12 cellular contexts compared by ENCODE assay signal in genomic region chr3:38397320-38397719, GRCh38. TPM values are rescaled to one million over a fixed set of nuclear protein-coding genes. Genes with fewer than 3 reads are reported as not detected.
DNase-seq lines count a peak whose midpoint lies in the region; ATAC-seq and TF ChIP-seq lines count a peak whose summit lies in the region.
"Had no signal": no experiment of that assay in that cellular context is flagged by ENCODE, and none has a peak within 500 bp of the region (broad histone marks: within the 10 kb centered on the region; RNA-seq: fewer than 3 reads in every experiment).

No MANE protein-coding gene starts in this region.

- DNase-seq in ELF-1 (ENCODE audit: low read depth, low spot score) = peak; percentile 73
- DNase-seq in NAMALWA (ENCODE audit: low spot score) = peak; percentile 22
- DNase-seq in dermis microvascular lymphatic vessel endothelial cell (ENCODE audit: low read depth in 2 of 2) = peak; percentile 9 to 46
- DNase-seq in lung (ENCODE audit: low spot score) = peak; percentile 13
- DNase-seq in NCI-H1105 (lab: John Stamatoyannopoulos, UW) = no peak
- DNase-seq: gastrocnemius medialis, Peyer's patch had no signal

- ATAC-seq in lung (ENCODE audit: insufficient read depth, low FRiP score) (no peak), GM18909 (IDR thresholded peaks at IDR 0.05; ENCODE audit: poor library complexity, unreplicated experiment) (no peak), HG03439 (IDR thresholded peaks at IDR 0.05; ENCODE audit: unreplicated experiment) (no peak), HG02759 (IDR thresholded peaks at IDR 0.05; ENCODE audit: unreplicated experiment) (no peak)
- ATAC-seq: activated T-cell treated with anti-CD3 and anti-CD28 coated beads, Interleukin-2, amount 50 U/mL, for 72 hours; gastrocnemius medialis; stimulated activated memory B cell treated with anti-CD40 and anti-IgM and Interleukin-4, amounts not matched to agents 10 μg/mL and 1 μg/mL and 100 μg/mL, for 72 hours had no signal

- WGBS in lung, 2 donors = 66 to 70% methylated on average over 5 of the region's 5 CpGs

- H3K9me3 ChIP-seq in lung (ENCODE audit: control insufficient read depth in 2 of 2, insufficient read depth in 1 of 2, low read length in 1 of 2) = no peaks in the 10 kb centered on the region
- H3K9me3 ChIP-seq: gastrocnemius medialis, Peyer's patch had no signal

- no peak for TF ChIP-seq CTCF in lung (IDR thresholded peaks at IDR 0.05; ENCODE audit: control extremely low read depth, extremely low read depth)

- H3K4me1 ChIP-seq in lung (ENCODE audit: control insufficient read depth in 2 of 2, insufficient read depth in 2 of 2, low read length in 2 of 2) = no peaks in the 10 kb centered on the region
- H3K4me1 ChIP-seq: gastrocnemius medialis, Peyer's patch had no signal

- no peak overlapping the region for H3K4me3 ChIP-seq in lung
- H3K4me3 ChIP-seq: gastrocnemius medialis, Peyer's patch had no signal

- no peak overlapping the region for H3K27ac ChIP-seq in lung (ENCODE audit: low read depth in 1 of 2, low read length in 1 of 2)
- H3K27ac ChIP-seq: gastrocnemius medialis, Peyer's patch had no signal

- H3K27me3 ChIP-seq in lung (ENCODE audit: control insufficient read depth, insufficient read depth) = no peaks in the 10 kb centered on the region
- H3K27me3 ChIP-seq: gastrocnemius medialis, Peyer's patch had no signal

- H3K36me3 ChIP-seq in lung (ENCODE audit: control insufficient read depth in 2 of 2, insufficient read depth in 2 of 2, low read length in 2 of 2) = peaks cover 0 to 13% of the 10 kb centered on the region in 2 donors

RNA-seq across cellular contexts. Expression of gene XYLB, which starts 50.7 kb away (rescaled TPM):
- total RNA-seq in dermis microvascular lymphatic vessel endothelial cell (1.4 and 1.7 TPM in 2 replicates), lung (1 to 10 TPM; 5.1 to 5.8 TPM)
- polyA plus RNA-seq in lung = 1 to 10 TPM in 1 of 2 donors, under 1 TPM in 1; 0.89 to 1.3 TPM

RNA-seq across cellular contexts. Expression of gene ACVR2B, which starts 56.4 kb away (rescaled TPM):
- total RNA-seq in dermis microvascular lymphatic vessel endothelial cell (2.7 and 3.3 TPM in 2 replicates), lung (10 to 100 TPM in 1 of 2 donors, 1 to 10 TPM in 1; 5.9 to 16.0 TPM)
- polyA plus RNA-seq in lung = 1 to 10 TPM in 1 of 2 donors, under 1 TPM in 1; 0.80 to 1.2 TPM
